In the genomic region with DNA sequence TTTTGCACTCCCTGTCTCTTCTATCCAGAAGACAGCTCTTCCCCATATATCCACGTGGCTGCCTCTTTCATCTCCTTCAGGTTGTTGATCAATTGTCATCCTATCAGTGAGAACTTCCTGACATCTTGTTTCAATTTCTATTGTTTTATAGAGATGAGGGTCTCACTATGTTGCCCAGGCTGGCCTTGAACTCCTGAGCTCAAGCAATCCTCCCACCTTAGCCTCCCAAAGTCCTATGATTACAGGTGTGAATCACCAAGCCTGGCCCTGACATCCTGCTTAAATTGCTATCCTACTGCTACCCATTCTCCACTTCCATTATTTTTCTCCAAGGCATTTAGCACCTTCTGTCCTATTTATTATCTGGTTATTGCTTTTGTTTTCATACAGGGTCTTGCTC, we compare ENCODE assay signal across 32 cellular contexts. TPM values are rescaled to one million over a fixed set of nuclear protein-coding genes. Genes with fewer than 3 reads are reported as not detected.
"Had no signal": no experiment of that assay in that cellular context is flagged by ENCODE, and none has a peak within 500 bp of the region (broad histone marks: within the 10 kb centered on the region; RNA-seq: fewer than 3 reads in every experiment).

No MANE protein-coding gene starts in this region.

- H3K27me3 ChIP-seq: ovary, right lobe of liver, suprapubic skin, testis, transverse colon, upper lobe of right lung, uterus had no signal

- H3K4me1 Mint-ChIP-seq: naive thymus-derived CD8-positive, alpha-beta T cell; stimulated activated memory B cell treated with anti-CD40 and anti-IgM and Interleukin-4, amounts not matched to agents 10 μg/mL and 1 μg/mL and 100 μg/mL, for 72 hours; stimulated activated naive CD8-positive, alpha-beta T cell treated with anti-CD3 and anti-CD28 coated beads, Interleukin-15, amount 100 ng/mL, for 72 hours had no signal

- H2AFZ ChIP-seq: parathyroid adenoma had no signal

- H3K9me3 ChIP-seq: ovary, psoas muscle, right lobe of liver, spleen, suprapubic skin, testis, tibial artery, transverse colon, upper lobe of right lung, uterus had no signal

- H3K9ac ChIP-seq: parathyroid adenoma had no signal

- H3K4me1 ChIP-seq: parathyroid adenoma, psoas muscle, testis, tibial artery, upper lobe of right lung, uterus had no signal

- H3K9me3 Mint-ChIP-seq: naive thymus-derived CD8-positive, alpha-beta T cell; natural killer cell treated with Interleukin-12 subunit alpha and Interleukin-12 subunit beta and Interleukin-15 and Interleukin-18, amount 100 ng/mL, for 72 hours; nephron progenitor cell; neural crest cell; stimulated activated naive CD8-positive, alpha-beta T cell treated with anti-CD3 and anti-CD28 coated beads, Interleukin-15, amount 100 ng/mL, for 72 hours; type B pancreatic cell had no signal

- H3K4me3 ChIP-seq: ovary, psoas muscle, right lobe of liver, skin epidermis, smooth muscle cell, spleen, suprapubic skin, testis, tibial artery, transverse colon, upper lobe of right lung, uterus had no signal

- H3K4me3 Mint-ChIP-seq: naive thymus-derived CD8-positive, alpha-beta T cell; natural killer cell treated with Interleukin-12 subunit alpha and Interleukin-12 subunit beta and Interleukin-15 and Interleukin-18, amount 100 ng/mL, for 72 hours; nephron progenitor cell; neural crest cell; stimulated activated memory B cell treated with anti-CD40 and anti-IgM and Interleukin-4, amounts not matched to agents 10 μg/mL and 1 μg/mL and 100 μg/mL, for 72 hours; stimulated activated naive CD8-positive, alpha-beta T cell treated with anti-CD3 and anti-CD28 coated beads, Interleukin-15, amount 100 ng/mL, for 72 hours; type B pancreatic cell had no signal

- H3K79me2 ChIP-seq: parathyroid adenoma had no signal

- H3K4me2 ChIP-seq: smooth muscle cell had no signal

- ATAC-seq: naive thymus-derived CD8-positive, alpha-beta T cell; natural killer cell treated with Interleukin-12 subunit alpha and Interleukin-12 subunit beta and Interleukin-15 and Interleukin-18, amount 100 ng/mL, for 72 hours; psoas muscle; right cardiac atrium; right lobe of liver; stimulated activated memory B cell treated with anti-CD40 and anti-IgM and Interleukin-4, amounts not matched to agents 10 μg/mL and 1 μg/mL and 100 μg/mL, for 72 hours; stimulated activated naive CD8-positive, alpha-beta T cell treated with anti-CD3 and anti-CD28 coated beads, Interleukin-15, amount 100 ng/mL, for 72 hours; stimulated activated naive CD8-positive, alpha-beta T cell treated with anti-CD3 and anti-CD28 coated beads, Interleukin-15, Interleukin-2, amounts not matched to agents 100 U/mL and 50 U/mL, for 24 hours; upper lobe of right lung had no signal

- H3K36me3 Mint-ChIP-seq: naive thymus-derived CD8-positive, alpha-beta T cell; natural killer cell treated with Interleukin-12 subunit alpha and Interleukin-12 subunit beta and Interleukin-15 and Interleukin-18, amount 100 ng/mL, for 72 hours; stimulated activated memory B cell treated with anti-CD40 and anti-IgM and Interleukin-4, amounts not matched to agents 10 μg/mL and 1 μg/mL and 100 μg/mL, for 72 hours; type B pancreatic cell had no signal

- H3K27me3 Mint-ChIP-seq: stimulated activated naive CD8-positive, alpha-beta T cell treated with anti-CD3 and anti-CD28 coated beads, Interleukin-15, amount 100 ng/mL, for 72 hours had no signal

- H3K36me3 ChIP-seq: ovary, right lobe of liver, spleen, suprapubic skin, tibial artery, transverse colon, upper lobe of right lung, uterus had no signal

- DNase-seq: naive thymus-derived CD8-positive, alpha-beta T cell; nephron progenitor cell; occipital lobe; ovary; psoas muscle; right cardiac atrium; spleen; stimulated activated CD4-positive, alpha-beta T cell treated with anti-CD3 and anti-CD28 coated beads, Interleukin-12 subunit alpha, Interleukin-12 subunit beta, amount 100 ng/mL, for 4 hours; stimulated activated CD4-positive, alpha-beta T cell treated with anti-CD3 and anti-CD28 coated beads, Interleukin-1b, Interleukin-23, amount 100 ng/mL, for 48 hours; stimulated activated CD4-positive, alpha-beta T cell treated with anti-CD3 and anti-CD28 coated beads, Interleukin-4, amount 100 ng/mL, for 1 hour; stimulated activated CD4-positive, alpha-beta T cell treated with anti-CD3 and anti-CD28 coated beads, Interleukin-4, amount 100 ng/mL, for 4 hours; stimulated activated CD8-positive, alpha-beta memory T cell treated with anti-CD3 and anti-CD28 coated beads, Interleukin-4, amount 100 ng/mL, for 48 hours; stimulated activated naive CD4-positive, alpha-beta T cell; stimulated activated naive CD8-positive, alpha-beta T cell treated with anti-CD3 and anti-CD28 coated beads, Interleukin-15, amount 100 ng/mL, for 72 hours; stimulated activated naive CD8-positive, alpha-beta T cell treated with anti-CD3 and anti-CD28 coated beads, Interleukin-15, Interleukin-2, amounts not matched to agents 100 U/mL and 50 U/mL, for 24 hours; testis; upper lobe of right lung; uterus had no signal

- H3K27ac Mint-ChIP-seq: naive thymus-derived CD8-positive, alpha-beta T cell; natural killer cell treated with Interleukin-12 subunit alpha and Interleukin-12 subunit beta and Interleukin-15 and Interleukin-18, amount 100 ng/mL, for 72 hours; nephron progenitor cell; progenitor cell of endocrine pancreas; stimulated activated memory B cell treated with anti-CD40 and anti-IgM and Interleukin-4, amounts not matched to agents 10 μg/mL and 1 μg/mL and 100 μg/mL, for 72 hours; stimulated activated naive CD8-positive, alpha-beta T cell treated with anti-CD3 and anti-CD28 coated beads, Interleukin-15, amount 100 ng/mL, for 72 hours; type B pancreatic cell had no signal

- H3K27ac ChIP-seq: ovary, parathyroid adenoma, psoas muscle, right lobe of liver, skin epidermis, spleen, suprapubic skin, testis, tibial artery, transverse colon, upper lobe of right lung, uterus had no signal

RNA-seq across cellular contexts. Expression of a gene that starts 53.0 kb away (rescaled TPM):
- total RNA-seq: naive thymus-derived CD8-positive, alpha-beta T cell; natural killer cell treated with Interleukin-12 subunit alpha and Interleukin-12 subunit beta and Interleukin-15 and Interleukin-18, amount 100 ng/mL, for 72 hours; osteoblast; psoas muscle; renal cortical epithelial cell; right lobe of liver; upper lobe of right lung had no signal
- polyA plus RNA-seq: naive thymus-derived CD8-positive, alpha-beta T cell had no signal
